In genomic region chr14:68269136-68269535, GRCh38 we compare ENCODE assay signal across 10 cellular contexts.
DNase-seq lines count a peak whose midpoint lies in the region; TF ChIP-seq lines count a peak whose summit lies in the region.
"Had no signal": no experiment of that assay in that cellular context is flagged by ENCODE, and none has a peak within 500 bp of the region (broad histone marks: within the 10 kb centered on the region; RNA-seq: fewer than 3 reads in every experiment).

No MANE protein-coding gene starts in this region.

- CTCF ChIA-PET in Caco-2 (lab: Charles Lee) = no interaction called here

- POLR2A ChIA-PET in Caco-2 (lab: Charles Lee) = no interaction called here

- WGBS in spleen, 5 donors = 84 to 94% (median 89%) methylated on average over 4 of the region's 4 CpGs
- 92 to 95% methylated on average over 4 of the region's 4 CpGs for WGBS in thyroid gland, 2 donors

- H3K4me3 Mint-ChIP-seq in Caco-2 (ENCODE audit: unreplicated experiment) = no peak overlapping the region

- H3K27me3 Mint-ChIP-seq in Caco-2 (ENCODE audit: insufficient read depth, unreplicated experiment) = no peaks in the 10 kb centered on the region

- BruUV-seq in Caco-2 (replicated peaks; lab: Mats Ljungman, UMichigan) = no TSS peak

- TF ChIP-seq CTCF in Caco-2 (IDR thresholded peaks at IDR 0.05; ENCODE audit: insufficient read depth in 1 of 2, low read depth in 1 of 2, low read length in 1 of 2, severe bottlenecking in 1 of 2, unreplicated experiment in 1 of 2) (no peak), spleen (IDR thresholded peaks at IDR 0.05 in 8 of 11, conservative IDR thresholded peaks at IDR 0.05 in 3 of 11) (no peak), thyroid gland (IDR thresholded peaks at IDR 0.05) (no peak)

- peaks cover 12% of the 10 kb centered on the region for H3K4me1 Mint-ChIP-seq in Caco-2 (ENCODE audit: low read depth, unreplicated experiment)

- peak overlapping the region; percentile 6 for H3K27ac Mint-ChIP-seq in Caco-2 (ENCODE audit: unreplicated experiment)

- no peaks in the 10 kb centered on the region for H3K36me3 Mint-ChIP-seq in Caco-2 (ENCODE audit: insufficient read depth, unreplicated experiment)

- H3K4me1 ChIP-seq in Caco-2 = no peaks in the 10 kb centered on the region
- peaks cover 18 to 91% (median 72%) of the 10 kb centered on the region in 6 donors for H3K4me1 ChIP-seq in spleen
- peaks cover 0 to 16% of the 10 kb centered on the region in 2 donors for H3K4me1 ChIP-seq in thyroid gland

- H3K9me3 ChIP-seq in Caco-2 = no peaks in the 10 kb centered on the region
- no peaks in the 10 kb centered on the region for H3K9me3 ChIP-seq in spleen
- no peaks in the 10 kb centered on the region for H3K9me3 ChIP-seq in thyroid gland

- no peak for TF ChIP-seq POLR2A in spleen (IDR thresholded peaks at IDR 0.05)
- no peak for TF ChIP-seq POLR2A in thyroid gland (IDR thresholded peaks at IDR 0.05)

- peak overlapping the region; percentile 24 to 92 (median 83) for H3K27ac ChIP-seq in spleen
- H3K27ac ChIP-seq in substantia nigra (ENCODE audit: low read depth, low read length, poor library complexity, severe bottlenecking) = no peak overlapping the region
- H3K27ac ChIP-seq in thyroid gland = no peak overlapping the region

- H3K4me3 ChIP-seq in Caco-2 (ENCODE audit: low read depth, low read length) = no peak overlapping the region
- no peak overlapping the region for H3K4me3 ChIP-seq in spleen
- no peak overlapping the region for H3K4me3 ChIP-seq in thyroid gland (replicated peaks in 1 of 3)

- no peaks in the 10 kb centered on the region for H3K9me3 Mint-ChIP-seq in Caco-2 (ENCODE audit: unreplicated experiment)

- DNase-seq in Caco-2 (no peak), RKO (ENCODE audit: low spot score) (peak; percentile 62), fibroblast of peridontal ligament (ENCODE audit: extremely low read depth) (peak; percentile 49), spleen (no peak), substantia nigra (lab: John Stamatoyannopoulos, UW) (no peak), NCI-H748 (lab: John Stamatoyannopoulos, UW; ENCODE audit: unreplicated experiment) (no peak), HuH-7 (ENCODE audit: low spot score) (no peak), thyroid gland (no peak)
- DNase-seq: COR-L47, NCI-H1417 treated with DMSO at 0.1 percent for 48 hours had no signal

- intact Hi-C loops in Caco-2 (cut with micrococcal nuclease; ENCODE audit: unreplicated experiment) = no loop called here
- intact Hi-C loops in spleen (cut with DNase I; ENCODE audit: low total_unique reads) = loop anchor here (10.0 kb wide), 1 partner anchor 96 kb away; no protein-coding TSS in a partner anchor
- intact Hi-C loops in thyroid gland (cut with DNase I) = no loop called here

- H3K27me3 ChIP-seq in Caco-2 (replicated peaks; ENCODE audit: control insufficient read depth, insufficient read depth, low read length) (no peaks in the 10 kb centered on the region), spleen (replicated peaks in 1 of 7) (no peaks in the 10 kb centered on the region), thyroid gland (no peaks in the 10 kb centered on the region)

- H3K36me3 ChIP-seq in Caco-2 (ENCODE audit: control insufficient read depth, insufficient read depth, low read length) = no peaks in the 10 kb centered on the region
- no peaks in the 10 kb centered on the region for H3K36me3 ChIP-seq in spleen
- no peaks in the 10 kb centered on the region for H3K36me3 ChIP-seq in thyroid gland

Comparison
In these comparisons a context has a peak if more than half of its experiments do, and no peak if none do; other contexts are left out.
1. DNase-seq: peak in RKO (single experiment) and fibroblast of peridontal ligament (single experiment); none in Caco-2 (0 of 2), spleen (single experiment), substantia nigra (0 of 49), NCI-H748 (single experiment), HuH-7 (single experiment) and thyroid gland (0 of 2).
2. H3K27ac ChIP-seq: peak in spleen (8 of 8); none in substantia nigra (single experiment) and thyroid gland (0 of 3).